31 cellular contexts compared by ENCODE assay signal in the genomic region with DNA sequence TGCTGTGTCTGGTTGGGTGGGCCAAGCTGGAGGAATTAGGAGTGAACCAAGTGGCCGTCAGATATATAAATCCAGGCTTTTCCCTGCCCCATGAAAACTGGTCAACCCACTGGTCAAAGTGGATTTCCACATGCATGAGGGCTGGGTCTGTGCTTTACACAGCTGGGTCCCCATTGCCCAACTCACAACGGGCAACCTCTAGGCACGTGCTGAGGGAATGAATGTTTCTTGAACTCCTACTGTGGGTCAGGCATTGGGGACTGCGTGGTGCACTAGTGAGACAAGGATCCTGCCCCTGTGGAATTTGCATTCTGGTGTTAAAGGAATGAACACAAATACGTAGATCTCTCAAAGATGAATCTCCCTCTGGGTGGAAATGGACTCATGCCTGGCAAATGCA.
"Had no signal": no experiment of that assay in that cellular context is flagged by ENCODE, and none has a peak within 500 bp of the region (broad histone marks: within the 10 kb centered on the region; RNA-seq: fewer than 3 reads in every experiment).

No MANE protein-coding gene starts in this region.

- H3K27ac Mint-ChIP-seq: activated CD4-positive, alpha-beta memory T cell treated with anti-CD3 and anti-CD28 coated beads for 36 hours; activated CD4-positive, alpha-beta T cell treated with anti-CD3 and anti-CD28 coated beads for 36 hours; activated CD4-positive, alpha-beta T cell treated with anti-CD3 and anti-CD28 coated beads, Interleukin-2, amount 10 ng/mL, durations not matched to agents 24 days and 14 days; activated naive CD4-positive, alpha-beta T cell treated with anti-CD3 and anti-CD28 coated beads, Interleukin-2, amount 10 ng/mL, durations not matched to agents 7 days and 5 days; activated naive CD8-positive, alpha-beta T cell; activated T-cell treated with anti-CD3 and anti-CD28 coated beads, Interleukin-2, amount 50 U/mL, for 24 hours; activated T-cell treated with anti-CD3 and anti-CD28 coated beads, Interleukin-2, amount 50 U/mL, for 72 hours; effector memory CD8-positive, alpha-beta T cell; T-helper 17 cell; T-helper 2 cell treated with Interferon-gamma antibody and Interleukin-4, amounts not matched to agents 5 μg/mL and 100 μg/mL, for 36 hours had no signal

- FAIRE-seq: colon had no signal

- H3K9me3 Mint-ChIP-seq: activated CD4-positive, alpha-beta memory T cell treated with anti-CD3 and anti-CD28 coated beads for 36 hours; activated CD4-positive, alpha-beta T cell treated with anti-CD3 and anti-CD28 coated beads, Interleukin-2, amount 10 ng/mL, durations not matched to agents 24 days and 14 days; activated naive CD4-positive, alpha-beta T cell treated with anti-CD3 and anti-CD28 coated beads, Interleukin-2, amount 10 ng/mL, durations not matched to agents 7 days and 5 days; activated T-cell treated with anti-CD3 and anti-CD28 coated beads, Interleukin-2, amount 50 U/mL, for 24 hours; activated T-cell treated with anti-CD3 and anti-CD28 coated beads, Interleukin-2, amount 50 U/mL, for 72 hours; effector memory CD8-positive, alpha-beta T cell had no signal

- H3K36me3 ChIP-seq: adrenal gland, esophagus muscularis mucosa, gastrocnemius medialis had no signal

- H3K27me3 ChIP-seq: adrenal gland, body of pancreas, esophagus muscularis mucosa, foreskin keratinocyte, gastrocnemius medialis had no signal

- ATAC-seq: activated CD4-positive, alpha-beta T cell treated with anti-CD3 and anti-CD28 coated beads for 36 hours; activated T-cell treated with anti-CD3 and anti-CD28 coated beads, Interleukin-2, amount 50 U/mL, for 72 hours; body of pancreas; effector memory CD8-positive, alpha-beta T cell; foreskin keratinocyte; gastrocnemius medialis; T-helper 17 cell had no signal

- DNase-seq: activated CD4-positive, alpha-beta memory T cell treated with anti-CD3 and anti-CD28 coated beads for 36 hours; activated CD4-positive, alpha-beta T cell treated with anti-CD3 and anti-CD28 coated beads for 36 hours; activated CD4-positive, alpha-beta T cell treated with anti-CD3 and anti-CD28 coated beads, Interleukin-2, amount 10 ng/mL, durations not matched to agents 24 days and 14 days; activated CD4-positive, CD25-positive, alpha-beta regulatory T cell; activated CD4-positive, CD25-positive, alpha-beta regulatory T cell treated with anti-CD3 and anti-CD28 coated beads, Interleukin-2, amount 50 U/mL, for 72 hours; activated CD8-positive, alpha-beta memory T cell treated with anti-CD3 and anti-CD28 coated beads, Interleukin-2, amount 50 U/mL, for 48 hours; activated gamma-delta T cell; activated naive CD4-positive, alpha-beta T cell; activated naive CD4-positive, alpha-beta T cell treated with anti-CD3 and anti-CD28 coated beads, Interleukin-2, amount 10 ng/mL, durations not matched to agents 7 days and 5 days; activated T-cell treated with anti-CD3 and anti-CD28 coated beads for 4 hours; activated T-cell treated with anti-CD3 and anti-CD28 coated beads, Interleukin-2, amount 50 U/mL, for 24 hours; activated T-cell treated with anti-CD3 and anti-CD28 coated beads, Interleukin-2, amount 50 U/mL, for 72 hours; adrenal gland; amygdala; body of pancreas; caudate nucleus; cortex of kidney; dermis blood vessel endothelial cell; effector CD4-positive, alpha-beta T cell; effector memory CD8-positive, alpha-beta T cell; erythroblast; foreskin keratinocyte; gastrocnemius medialis; glutamatergic neuron; T-helper 1 cell; T-helper 17 cell; T1000 had no signal

- H3K36me3 Mint-ChIP-seq: activated CD4-positive, alpha-beta memory T cell treated with anti-CD3 and anti-CD28 coated beads for 36 hours; activated naive CD4-positive, alpha-beta T cell treated with anti-CD3 and anti-CD28 coated beads, Interleukin-2, amount 10 ng/mL, durations not matched to agents 7 days and 5 days; activated naive CD8-positive, alpha-beta T cell had no signal

- H3K4me1 ChIP-seq: adrenal gland, body of pancreas, esophagus muscularis mucosa, foreskin keratinocyte, gastrocnemius medialis had no signal

- H3K27ac ChIP-seq: adrenal gland, body of pancreas, esophagus muscularis mucosa, foreskin keratinocyte, gastrocnemius medialis had no signal

- H3K9me3 ChIP-seq: body of pancreas, esophagus muscularis mucosa, gastrocnemius medialis had no signal

- H3K4me3 ChIP-seq: adrenal gland, body of pancreas, esophagus muscularis mucosa, gastrocnemius medialis had no signal
